Comparison of ENCODE assay signal across 15 cellular contexts in the genomic region with DNA sequence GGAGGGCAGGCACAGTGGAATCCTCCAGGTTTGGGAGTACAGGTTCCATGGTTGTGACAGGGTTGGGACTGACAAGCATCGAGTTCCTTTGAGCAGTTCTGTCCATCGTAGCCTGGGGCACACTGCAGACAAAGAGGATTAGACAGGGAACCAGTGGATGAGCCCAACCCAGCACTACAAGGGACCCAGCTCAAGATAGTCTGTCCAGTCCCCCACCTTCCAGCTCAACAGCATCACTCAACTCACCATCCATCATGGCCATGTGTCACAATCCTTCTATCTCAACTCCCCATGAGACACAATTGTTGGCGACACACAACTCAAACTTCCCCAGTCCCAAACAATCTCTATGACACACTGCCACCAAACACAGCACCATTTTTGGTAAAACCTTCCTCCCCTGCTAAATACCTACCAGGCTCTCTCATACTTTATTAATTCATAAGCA. TPM values are rescaled to one million over a fixed set of nuclear protein-coding genes. Genes with fewer than 3 reads are reported as not detected.
DNase-seq lines count a peak whose midpoint lies in the region; ATAC-seq and TF ChIP-seq lines count a peak whose summit lies in the region.
"Had no signal": no experiment of that assay in that cellular context is flagged by ENCODE, and none has a peak within 500 bp of the region (broad histone marks: within the 10 kb centered on the region; RNA-seq: fewer than 3 reads in every experiment).

No MANE protein-coding gene starts in this region.

- H3K9me1 ChIP-seq in IMR-90 (ENCODE audit: insufficient read depth, low read length): no peaks in the 10 kb centered on the region

- no peak overlapping the region for H3K18ac ChIP-seq in IMR-90 (ENCODE audit: low read depth, low read length)

- no peak overlapping the region for H2BK15ac ChIP-seq in IMR-90 (ENCODE audit: low read depth, low read length)

- no peaks in the 10 kb centered on the region for H3K36me3 ChIP-seq in IMR-90 (ENCODE audit: control insufficient read depth, insufficient read depth, low read length)
- H3K36me3 ChIP-seq in body of pancreas (replicated peaks in 1 of 2; ENCODE audit: insufficient read depth in 1 of 2, low read depth in 2 of 2): no peaks in the 10 kb centered on the region
- no peaks in the 10 kb centered on the region for H3K36me3 ChIP-seq in osteoblast (ENCODE audit: insufficient read depth, low read length)
- H3K36me3 ChIP-seq in thyroid gland: no peaks in the 10 kb centered on the region
- H3K36me3 ChIP-seq: BE2C had no signal

- POLR2A ChIA-PET in IMR-90 (lab: Charles Lee; ENCODE audit: unreplicated experiment): no interaction called here

- 100% methylated on average over 1 of the region's 3 CpGs; no CpG with 5 or more reads in 1 of the 2 experiments for WGBS in IMR-90 (ENCODE audit: extremely low coverage in 2 of 2, insufficient read length in 1 of 2), 2 experiments
- 64 to 87% methylated on average over 3 of the region's 3 CpGs for WGBS in body of pancreas, 2 donors
- WGBS in thyroid gland, 2 donors: 74 to 97% methylated on average over 1 to 3 of the region's 3 CpGs

- intact Hi-C loops in IMR-90 (cut with micrococcal nuclease): no loop called here
- intact Hi-C loops in body of pancreas (cut with DNase I): no loop called here
- intact Hi-C loops in thyroid gland (cut with DNase I): no loop called here

- no peak overlapping the region for H3K14ac ChIP-seq in IMR-90 (replicated peaks; ENCODE audit: low read depth, low read length)

- no peak overlapping the region for H2BK20ac ChIP-seq in IMR-90 (ENCODE audit: low read depth, low read length)

- H3K27ac ChIP-seq in IMR-90 (ENCODE audit: insufficient read depth, low read length) (no peak overlapping the region), body of pancreas (no peak overlapping the region), osteoblast (ENCODE audit: low read depth, low read length) (no peak overlapping the region), thyroid gland (peak overlapping the region in 1 of 3 donors; percentile 29)
- H3K27ac ChIP-seq: A549, C4-2B had no signal

- peak overlapping the region; percentile 58 for H2AK9ac ChIP-seq in IMR-90 (replicated peaks; ENCODE audit: low read depth, low read length, poor library complexity)

- TF ChIP-seq POLR2A in IMR-90 (IDR thresholded peaks at IDR 0.05; ENCODE audit: low read depth, low read length) (no peak), body of pancreas (IDR thresholded peaks at IDR 0.05) (no peak), thyroid gland (IDR thresholded peaks at IDR 0.05) (no peak)

- H3K79me1 ChIP-seq in IMR-90 (ENCODE audit: low read depth in 1 of 2, low read length in 2 of 2): no peaks in the 10 kb centered on the region

- H3K4me1 ChIP-seq in IMR-90 (ENCODE audit: control insufficient read depth, insufficient read depth, low read length): no peaks in the 10 kb centered on the region
- no peaks in the 10 kb centered on the region for H3K4me1 ChIP-seq in body of pancreas
- H3K4me1 ChIP-seq in osteoblast (ENCODE audit: insufficient read depth, low read length): no peaks in the 10 kb centered on the region
- H3K4me1 ChIP-seq in thyroid gland: peaks cover 13 to 16% of the 10 kb centered on the region in 2 donors
- H3K4me1 ChIP-seq: A549, BE2C had no signal

- H3K23ac ChIP-seq in IMR-90 (ENCODE audit: low read depth, low read length): no peak overlapping the region

- ATAC-seq in IMR-90 (ENCODE audit: low read depth): no peak
- peak; percentile 35 for ATAC-seq in body of pancreas
- ATAC-seq: A549; CD8-positive, alpha-beta T cell had no signal

- dilution Hi-C loops in IMR-90 (cut with HindIII; ENCODE audit: low sequenced_read_pairs, unreplicated experiment): no loop called here

- H4K8ac ChIP-seq in IMR-90 (ENCODE audit: low read depth in 2 of 2, low read length in 2 of 2): no peak overlapping the region

- H4K20me1 ChIP-seq in IMR-90 (ENCODE audit: insufficient read depth, low read length): no peaks in the 10 kb centered on the region
- H4K20me1 ChIP-seq in osteoblast (ENCODE audit: insufficient read depth, low read length): no peaks in the 10 kb centered on the region

- H3K9me3 ChIP-seq in IMR-90 (ENCODE audit: control insufficient read depth, insufficient read depth, low read length) (no peaks in the 10 kb centered on the region), body of pancreas (no peaks in the 10 kb centered on the region), osteoblast (ENCODE audit: low read depth, low read length) (no peaks in the 10 kb centered on the region), thyroid gland (no peaks in the 10 kb centered on the region)
- H3K9me3 ChIP-seq: A549, BE2C had no signal

- in situ Hi-C loops in IMR-90 (cut with MboI; ENCODE audit: low sequenced_read_pairs): no loop called here

- no peak overlapping the region for H3K4ac ChIP-seq in IMR-90 (ENCODE audit: low read depth, low read length)

- BruUV-seq in IMR-90 (replicated peaks; lab: Mats Ljungman, UMichigan): no TSS peak

- DNase-seq in ELF-1 (ENCODE audit: low read depth, low spot score) (peak; percentile 64), IMR-90 (no peak), body of pancreas (no peak), osteoblast (ENCODE audit: insufficient read length, low spot score, missing footprints) (peak; percentile 32), thyroid gland (no peak), NK-92 (lab: John Stamatoyannopoulos, UW; ENCODE audit: unreplicated experiment) (no peak)
- DNase-seq: BE2C; CD8-positive, alpha-beta T cell; DMS153; EL; GDM1; HCEC 1CT; KBM-7 had no signal

- H3K4me2 ChIP-seq in IMR-90 (ENCODE audit: low read depth, low read length): no peak overlapping the region
- no peak overlapping the region for H3K4me2 ChIP-seq in osteoblast (ENCODE audit: insufficient read depth, low read length)
- H3K4me2 ChIP-seq: A549 had no signal

- no peak overlapping the region for H2BK120ac ChIP-seq in IMR-90 (ENCODE audit: low read depth, low read length)

- no peak overlapping the region for H4K91ac ChIP-seq in IMR-90 (ENCODE audit: insufficient read depth, low read depth, low read length)

- H4K5ac ChIP-seq in IMR-90 (ENCODE audit: low read depth, low read length): no peak overlapping the region

- H3K79me2 ChIP-seq in osteoblast (ENCODE audit: insufficient read depth, low read length): no peaks in the 10 kb centered on the region

- H2BK5ac ChIP-seq in IMR-90 (ENCODE audit: low read depth, low read length, poor library complexity, severe bottlenecking): no peak overlapping the region

- TF ChIP-seq RAD21 in IMR-90 (IDR thresholded peaks at IDR 0.05; ENCODE audit: low read length): no peak

- no peak overlapping the region for H2AK5ac ChIP-seq in IMR-90 (ENCODE audit: low read depth, low read length)

- H3K56ac ChIP-seq in IMR-90 (ENCODE audit: extremely low read depth, insufficient read depth, low read length): no peak overlapping the region

- H2AFZ ChIP-seq in IMR-90 (replicated peaks; ENCODE audit: low read length, poor library complexity) (no peak overlapping the region), osteoblast (ENCODE audit: low read length) (no peak overlapping the region)

- CTCF ChIA-PET in IMR-90 (lab: Yijun Ruan, JAX): no interaction called here

- H3K9ac ChIP-seq in IMR-90 (ENCODE audit: low read depth, low read length): no peak overlapping the region

- TF ChIP-seq CTCF in IMR-90 (conservative IDR thresholded peaks at IDR 0.05; ENCODE audit: low read depth, low read length) (no peak), body of pancreas (IDR thresholded peaks at IDR 0.05) (no peak), osteoblast (IDR thresholded peaks at IDR 0.05; ENCODE audit: extremely low read depth, low read depth, low read length) (no peak), thyroid gland (IDR thresholded peaks at IDR 0.05) (no peak)

- H3K4me3 ChIP-seq in IMR-90 (ENCODE audit: insufficient read depth, low read depth, low read length) (no peak overlapping the region), body of pancreas (no peak overlapping the region), osteoblast (ENCODE audit: insufficient read depth, low read length) (no peak overlapping the region), thyroid gland (replicated peaks in 1 of 3) (no peak overlapping the region)
- H3K4me3 ChIP-seq: A549 had no signal

- H3K27me3 ChIP-seq in IMR-90 (ENCODE audit: control insufficient read depth, insufficient read depth, low read length) (peaks cover 10% of the 10 kb centered on the region; the same call in 1 of the 2 replicates), body of pancreas (no peaks in the 10 kb centered on the region), osteoblast (ENCODE audit: insufficient read depth, low read length) (peaks cover 8% of the 10 kb centered on the region), thyroid gland (no peaks in the 10 kb centered on the region)

RNA-seq across cellular contexts. Expression of a gene that starts 11.8 kb away (rescaled TPM):
- 3.0 and 3.9 TPM in 2 replicates for total RNA-seq in IMR-90 (2012; rRNA removed)
- polyA plus RNA-seq in IMR-90 (2012; rRNA removed): 9.8 and 12.2 TPM in 2 replicates
- polyA plus RNA-seq in IMR-90 (2012; cell fraction: cytosol; rRNA removed): 6.9 and 7.5 TPM in 2 replicates
- polyA plus RNA-seq in IMR-90 (2012; cell fraction: nucleus; rRNA removed; ENCODE audit: low replicate concordance): 6.9 and 8.2 TPM in 2 replicates
- 1 to 10 TPM; 1.3 to 6.0 TPM for total RNA-seq in body of pancreas
- total RNA-seq in osteoblast: 0.88 and 1.1 TPM in 2 replicates
- 1 to 10 TPM; 4.2 to 6.5 (median 5.5) TPM for total RNA-seq in thyroid gland

RNA-seq across cellular contexts. Expression of a gene that starts 14.3 kb away (rescaled TPM):
- 13.9 and 17.7 TPM in 2 replicates for total RNA-seq in IMR-90 (2012; rRNA removed)
- 56.8 and 58.0 TPM in 2 replicates for polyA plus RNA-seq in IMR-90 (2012; rRNA removed)
- polyA plus RNA-seq in IMR-90 (2012; cell fraction: cytosol; rRNA removed): 28.8 and 42.1 TPM in 2 replicates
- polyA plus RNA-seq in IMR-90 (2012; cell fraction: nucleus; rRNA removed; ENCODE audit: low replicate concordance): 262 and 270 TPM in 2 replicates
- total RNA-seq in body of pancreas: 10 to 100 TPM; 28.8 to 31.3 TPM
- total RNA-seq in osteoblast: 17.4 and 18.6 TPM in 2 replicates
- 10 to 100 TPM; 66.0 to 93.4 (median 74.2) TPM for total RNA-seq in thyroid gland

RNA-seq across cellular contexts. Expression of a gene that starts 19.6 kb away (rescaled TPM):
- total RNA-seq in IMR-90 (2012; rRNA removed): 1.3 and 2.2 TPM in 2 replicates
- polyA plus RNA-seq in IMR-90 (2012; rRNA removed): 0.76 and 0.96 TPM in 2 replicates
- 0.68 and 1.2 TPM in 2 replicates for polyA plus RNA-seq in IMR-90 (2012; cell fraction: cytosol; rRNA removed)
- polyA plus RNA-seq in IMR-90 (2012; cell fraction: nucleus; rRNA removed; ENCODE audit: low replicate concordance): 1.7 and 1.8 TPM in 2 replicates
- 10 to 100 TPM; 10.6 to 48.1 TPM for total RNA-seq in body of pancreas
- total RNA-seq in osteoblast: 0.59 and 1.1 TPM in 2 replicates
- total RNA-seq in thyroid gland: 10 to 100 TPM; 11.0 to 37.9 (median 17.5) TPM

RNA-seq across cellular contexts. Expression of a gene that starts 20.2 kb away (rescaled TPM):
- 0.18 and 0.28 TPM in 2 replicates for total RNA-seq in IMR-90 (2012; rRNA removed)
- 4.2 and 4.9 TPM in 2 replicates for polyA plus RNA-seq in IMR-90 (2012; rRNA removed)
- polyA plus RNA-seq in IMR-90 (2012; cell fraction: cytosol; rRNA removed): 1.1 and 2.2 TPM in 2 replicates
- polyA plus RNA-seq in IMR-90 (2012; cell fraction: nucleus; rRNA removed; ENCODE audit: low replicate concordance): 30.4 and 52.1 TPM in 2 replicates
- 1 to 10 TPM; 3.0 to 4.9 TPM for total RNA-seq in body of pancreas
- total RNA-seq in osteoblast: under 0.01 TPM in 2 replicates
- 10 to 100 TPM; 10.3 to 70.6 (median 36.8) TPM for total RNA-seq in thyroid gland

RNA-seq across cellular contexts. Expression of a gene that starts 26.1 kb away (rescaled TPM):
- total RNA-seq in IMR-90 (2012; rRNA removed): 18.8 and 28.1 TPM in 2 replicates
- polyA plus RNA-seq in IMR-90 (2012; rRNA removed): 34.1 and 41.4 TPM in 2 replicates
- polyA plus RNA-seq in IMR-90 (2012; cell fraction: cytosol; rRNA removed): 33.4 and 41.0 TPM in 2 replicates
- polyA plus RNA-seq in IMR-90 (2012; cell fraction: nucleus; rRNA removed; ENCODE audit: low replicate concordance): 16.1 and 29.7 TPM in 2 replicates
- total RNA-seq in body of pancreas: 10 to 100 TPM; 34.0 to 62.0 TPM
- 25.3 and 32.9 TPM in 2 replicates for total RNA-seq in osteoblast
- total RNA-seq in thyroid gland: 100 to 1,000 TPM in 3 of 4 donors, 10 to 100 TPM in 1; 64.0 to 114 (median 107) TPM

Comparison
In these comparisons a context has a peak if more than half of its experiments do, and no peak if none do; other contexts are left out.
1. DNase-seq: peak in ELF-1 (single experiment) and osteoblast (single experiment); none in IMR-90 (single experiment), body of pancreas (0 of 4), thyroid gland (0 of 2) and NK-92 (single experiment).